ENCODE assay signal across 8 cellular contexts in genomic region chr19:18701250-18701608, GRCh38. TPM values are rescaled to one million over a fixed set of nuclear protein-coding genes. Genes with fewer than 3 reads are reported as not detected.
A peak's percentile ranks its signal among the peaks of the same experiment; 100 is the strongest.
DNase-seq lines count a peak whose midpoint lies in the region; ATAC-seq and TF ChIP-seq lines count a peak whose summit lies in the region.

No MANE protein-coding gene starts in this region.

- 22 to 32% methylated on average over 7 of the region's 7 CpGs for WGBS in tibial nerve, 2 donors

- TF ChIP-seq CTCF in C4-2B (conservative IDR thresholded peaks at IDR 0.05) (no peak), RWPE2 (IDR thresholded peaks at IDR 0.05; ENCODE audit: poor library complexity, severe bottlenecking) (no peak), right atrium auricular region (IDR thresholded peaks at IDR 0.05) (no peak), tibial nerve (IDR thresholded peaks at IDR 0.05) (no peak)

- H3K27ac ChIP-seq in C4-2B, result peak overlapping the region; percentile 59
- peak overlapping the region; percentile 48 for H3K27ac ChIP-seq in RWPE2 (ENCODE audit: poor library complexity, severe bottlenecking)
- H3K27ac ChIP-seq in right atrium auricular region, result peak overlapping the region; percentile 51 to 58
- H3K27ac ChIP-seq in tibial nerve, result peak overlapping the region in 3 of 4 donors; percentile 26 to 75 (median 64)

- H3K36me3 ChIP-seq in RWPE2 (ENCODE audit: low read depth), result no peaks in the 10 kb centered on the region
- no peaks in the 10 kb centered on the region for H3K36me3 ChIP-seq in right atrium auricular region
- no peaks in the 10 kb centered on the region for H3K36me3 ChIP-seq in tibial nerve

- in situ Hi-C loops in ACHN (cut with HindIII; ENCODE audit: low pct_ligation_motif_present, low pct_unique_long_range_greater_than_20kb, low sequenced_read_pairs), result no loop called here

- DNase-seq in RWPE2 (ENCODE audit: low spot score), result no peak
- no peak for DNase-seq in right atrium auricular region (ENCODE audit: low spot score)
- DNase-seq in tibial nerve (ENCODE audit: low spot score in 2 of 2), result no peak
- no peak for DNase-seq in ACHN
- DNase-seq in NCI-H1930 (lab: John Stamatoyannopoulos, UW), result no peak
- no peak for DNase-seq in SK-N-DZ (ENCODE audit: low spot score)

- peak; percentile 20 for ATAC-seq in GM21619 (IDR thresholded peaks at IDR 0.05; ENCODE audit: unreplicated experiment)
- ATAC-seq in RWPE2 (ENCODE audit: low read depth), result no peak

- no peak for TF ChIP-seq POLR2A in tibial nerve (IDR thresholded peaks at IDR 0.05)

- H3K27me3 ChIP-seq in RWPE2 (ENCODE audit: insufficient read depth, poor library complexity, severe bottlenecking), result no peaks in the 10 kb centered on the region
- no peaks in the 10 kb centered on the region for H3K27me3 ChIP-seq in right atrium auricular region
- H3K27me3 ChIP-seq in tibial nerve, result no peaks in the 10 kb centered on the region

- H3K9me3 ChIP-seq in RWPE2 (ENCODE audit: severe bottlenecking), result no peaks in the 10 kb centered on the region
- no peaks in the 10 kb centered on the region for H3K9me3 ChIP-seq in right atrium auricular region
- H3K9me3 ChIP-seq in tibial nerve, result no peaks in the 10 kb centered on the region

- H3K4me3 ChIP-seq in RWPE2 (ENCODE audit: severe bottlenecking), result no peak overlapping the region
- H3K4me3 ChIP-seq in right atrium auricular region, result peak overlapping the region; percentile 28 to 50
- H3K4me3 ChIP-seq in tibial nerve, result peak overlapping the region; percentile 3 to 50 (median 42)

- TF ChIP-seq EP300 in tibial nerve (IDR thresholded peaks at IDR 0.05), result no peak

- H3K4me1 ChIP-seq in RWPE2 (ENCODE audit: insufficient read depth, poor library complexity, severe bottlenecking), result peaks cover 15% of the 10 kb centered on the region
- peaks cover 0 to 20% of the 10 kb centered on the region in 2 donors for H3K4me1 ChIP-seq in right atrium auricular region
- peaks cover 0 to 25% (median 8%) of the 10 kb centered on the region in 4 donors for H3K4me1 ChIP-seq in tibial nerve

RNA-seq across cellular contexts. Expression of gene CRTC1, which starts 17.7 kb away (rescaled TPM):
- total RNA-seq in right atrium auricular region, result 1 to 10 TPM; 4.0 to 5.8 TPM
- 1 to 10 TPM; 4.0 to 7.8 (median 6.7) TPM for total RNA-seq in tibial nerve
- polyA plus RNA-seq in SK-N-DZ (2014; cell fraction: cytosol; rRNA removed), result 1.8 and 2.4 TPM in 2 replicates
- polyA plus RNA-seq in SK-N-DZ (2014; cell fraction: nucleus; rRNA removed), result 9.7 and 10.7 TPM in 2 replicates
